12 cellular contexts compared by ENCODE assay signal in genomic region chr7:30913821-30914515, GRCh38. TPM values are rescaled to one million over a fixed set of nuclear protein-coding genes. Genes with fewer than 3 reads are reported as not detected.
DNase-seq lines count a peak whose midpoint lies in the region; ATAC-seq, FAIRE-seq and TF ChIP-seq lines count a peak whose summit lies in the region.
"Had no signal": no experiment of that assay in that cellular context is flagged by ENCODE, and none has a peak within 500 bp of the region (broad histone marks: within the 10 kb centered on the region; RNA-seq: fewer than 3 reads in every experiment).

No MANE protein-coding gene starts in this region.

- WGBS in K562 (ENCODE audit: insufficient coverage, low coverage, missing lambda C conversion rate): 39% methylated on average over 11 of the region's 16 CpGs

- no peak for TF ChIP-seq POLR2A in K562 (conservative IDR thresholded peaks at IDR 0.05)

- peak overlapping the region; percentile 59 to 93 (median 85) for H3K4me2 ChIP-seq in BLaER1 treated with 17β-estradiol and CSF1 and Interleukin-3, amounts not matched to agents 10 nM and 100 nM
- peak overlapping the region; percentile 70 for H3K4me2 ChIP-seq in K562 (ENCODE audit: insufficient read depth, low read length)
- H3K4me2 ChIP-seq in keratinocyte (ENCODE audit: control insufficient read depth, extremely low read depth, insufficient read depth, low read depth, low read length): peak overlapping the region; percentile 10

- peaks cover 52 to 75% (median 71%) of the 10 kb centered on the region in 10 experiments for H3K4me1 ChIP-seq in BLaER1 treated with 17β-estradiol and CSF1 and Interleukin-3, amounts not matched to agents 10 nM and 100 nM
- H3K4me1 ChIP-seq in K562 (replicated peaks in 1 of 2; ENCODE audit: control insufficient read depth in 2 of 2, insufficient read depth in 2 of 2, low read length in 2 of 2): peaks cover 66 to 87% of the 10 kb centered on the region in 2 experiments
- peaks cover 10% of the 10 kb centered on the region for H3K4me1 ChIP-seq in keratinocyte (ENCODE audit: control insufficient read depth, extremely low read depth, insufficient read depth, low read length)
- H3K4me1 ChIP-seq in skeletal muscle tissue (ENCODE audit: control insufficient read depth in 3 of 3, insufficient read depth in 3 of 3, low read length in 3 of 3): peaks cover 43 to 50% (median 47%) of the 10 kb centered on the region in 3 donors

- POLR2A ChIA-PET in K562 (lab: Yijun Ruan, JAX): interaction anchor here (0.6 to 1.4 kb wide), 2 partner anchors 15 to 44 kb away, joined by 3 read pairs; no protein-coding TSS in a partner anchor

- ATAC-seq in K562 (peak; percentile 71), GM21390 (IDR thresholded peaks at IDR 0.05; ENCODE audit: unreplicated experiment) (no peak)

- no peak for TF ChIP-seq EP300 in K562 (IDR thresholded peaks at IDR 0.05; ENCODE audit: low read length)

- H2AFZ ChIP-seq in K562 (ENCODE audit: low read depth, low read length): 0 out of 2 replicates have a peak overlapping the region, but pooled peaks have one; percentile 42
- no peak overlapping the region for H2AFZ ChIP-seq in keratinocyte (ENCODE audit: control insufficient read depth, low read length)

- H3K4me3 ChIP-seq in BLaER1 treated with 17β-estradiol and CSF1 and Interleukin-3, amounts not matched to agents 10 nM and 100 nM: no peak overlapping the region
- no peak overlapping the region for H3K4me3 ChIP-seq in K562
- H3K4me3 ChIP-seq in keratinocyte (ENCODE audit: control insufficient read depth in 2 of 3, extremely low read depth in 1 of 3, insufficient read depth in 2 of 3, low read depth in 1 of 3, low read length in 3 of 3): no peak overlapping the region
- H3K4me3 ChIP-seq in skeletal muscle tissue (ENCODE audit: low read length in 3 of 3): peak overlapping the region; percentile 62 to 72 (median 72)
- H3K4me3 ChIP-seq: SJSA1 had no signal

- H3K36me3 ChIP-seq in BLaER1 treated with 17β-estradiol and CSF1 and Interleukin-3, amounts not matched to agents 10 nM and 100 nM: no peaks in the 10 kb centered on the region
- H3K36me3 ChIP-seq in K562 (ENCODE audit: control insufficient read depth, insufficient read depth, low read length) (no peaks in the 10 kb centered on the region), keratinocyte (ENCODE audit: control insufficient read depth in 2 of 2, extremely low read depth in 1 of 2, insufficient read depth in 2 of 2, low read length in 2 of 2) (no peaks in the 10 kb centered on the region), skeletal muscle tissue (ENCODE audit: control insufficient read depth in 3 of 3, insufficient read depth in 3 of 3, low read length in 3 of 3) (no peaks in the 10 kb centered on the region)
- H3K36me3 ChIP-seq: SJSA1 had no signal

- no TSS peak for BruUV-seq in K562 (replicated peaks; lab: Mats Ljungman, UMichigan)

- no peaks in the 10 kb centered on the region for H3K9me3 ChIP-seq in BLaER1 treated with 17β-estradiol and CSF1 and Interleukin-3, amounts not matched to agents 10 nM and 100 nM (replicated peaks in 1 of 11)
- H3K9me3 ChIP-seq in K562 (replicated peaks; ENCODE audit: control insufficient read depth, insufficient read depth, low read depth, low read length) (no peaks in the 10 kb centered on the region), keratinocyte (ENCODE audit: control insufficient read depth, low read depth, low read length) (no peaks in the 10 kb centered on the region), skeletal muscle tissue (ENCODE audit: control insufficient read depth in 3 of 3, low read length in 3 of 3) (no peaks in the 10 kb centered on the region)
- H3K9me3 ChIP-seq: SJSA1 had no signal

- H3K9me1 ChIP-seq in K562 (ENCODE audit: control insufficient read depth, insufficient read depth, low read length) (no peaks in the 10 kb centered on the region), keratinocyte (ENCODE audit: control insufficient read depth, extremely low read depth, insufficient read depth, low read length) (no peaks in the 10 kb centered on the region)

- CTCF ChIA-PET in K562 (lab: Yijun Ruan, JAX; ENCODE audit: low intra/inter-chr PET ratio): no interaction called here

- no peak for TF ChIP-seq RAD21 in K562 (CRISPR knock-in tag; conservative IDR thresholded peaks at IDR 0.05 in 1 of 2, IDR thresholded peaks at IDR 0.05 in 1 of 2)

- FAIRE-seq in K562 (lab: Jason Lieb, UNC) (peak; percentile 92), keratinocyte (lab: Jason Lieb, UNC) (no peak)

- in situ Hi-C loops in K562 (cut with MboI): no loop called here

- peak overlapping the region in 4 of 11 experiments; percentile 10 to 63 (median 24); a peak in 6 of 22 replicates for H3K27ac ChIP-seq in BLaER1 treated with 17β-estradiol and CSF1 and Interleukin-3, amounts not matched to agents 10 nM and 100 nM
- H3K27ac ChIP-seq in K562 (ENCODE audit: extremely low read depth, low read depth, low read length) (peak overlapping the region; percentile 82), keratinocyte (ENCODE audit: control insufficient read depth, insufficient read depth, low read length) (no peak overlapping the region), skeletal muscle tissue (ENCODE audit: low read depth, low read length) (peak overlapping the region; percentile 51)

- H3K79me2 ChIP-seq in K562 (ENCODE audit: control insufficient read depth, insufficient read depth, low read length) (no peaks in the 10 kb centered on the region; the same call in 2 of the 3 replicates), keratinocyte (ENCODE audit: control insufficient read depth, insufficient read depth, low read length) (no peaks in the 10 kb centered on the region)

- peak; percentile 53 to 79 (median 64) for DNase-seq in K562 (ENCODE audit: extremely low read depth in 1 of 4, low spot score in 3 of 4)
- no peak for DNase-seq in keratinocyte (ENCODE audit: low read depth, low spot score)
- no peak for DNase-seq in ecto neural progenitor cell (ENCODE audit: low spot score)
- DNase-seq in NCI-H82 (lab: John Stamatoyannopoulos, UW): no peak
- no peak for DNase-seq in HK-2 (ENCODE audit: unreplicated experiment)
- DNase-seq: activated naive CD4-positive, alpha-beta T cell treated with anti-CD3 and anti-CD28 coated beads, Interleukin-2, amount 50 U/mL, for 16 hours; H9; NCI-H2081 had no signal

- intact Hi-C loops in K562 (cut with micrococcal nuclease): loop anchor here (2.0 kb wide), 1 partner anchor 17 kb away; no protein-coding TSS in a partner anchor

- H3K27me3 ChIP-seq in BLaER1 treated with 17β-estradiol and CSF1 and Interleukin-3, amounts not matched to agents 10 nM and 100 nM: 0 out of 22 replicates have a peak, but pooled peaks cover 0 to 5% (median 0%) of the 10 kb centered on the region in 11 experiments
- H3K27me3 ChIP-seq in K562 (ENCODE audit: control insufficient read depth in 2 of 2, insufficient read depth in 2 of 2, low read length in 2 of 2) (no peaks in the 10 kb centered on the region), keratinocyte (ENCODE audit: control insufficient read depth, extremely low read depth, insufficient read depth, low read length) (no peaks in the 10 kb centered on the region), skeletal muscle tissue (ENCODE audit: control insufficient read depth in 3 of 3, insufficient read depth in 3 of 3, low read length in 3 of 3) (no peaks in the 10 kb centered on the region)
- H3K27me3 ChIP-seq: SJSA1 had no signal

- peak overlapping the region in 1 of 11 experiments; percentile 16; a peak in 1 of 22 replicates for H3K9ac ChIP-seq in BLaER1 treated with 17β-estradiol and CSF1 and Interleukin-3, amounts not matched to agents 10 nM and 100 nM
- peak overlapping the region; percentile 56 to 87; a peak in 3 of 4 replicates for H3K9ac ChIP-seq in K562 (ENCODE audit: insufficient read depth in 1 of 2, low read depth in 2 of 2, low read length in 2 of 2)
- no peak overlapping the region for H3K9ac ChIP-seq in keratinocyte (ENCODE audit: control insufficient read depth, extremely low read depth, insufficient read depth, low read length)
- H3K9ac ChIP-seq in skeletal muscle tissue (ENCODE audit: low read depth in 1 of 3, low read length in 3 of 3): peak overlapping the region in 2 of 3 donors; percentile 71 to 76

- TF ChIP-seq CTCF in K562 (IDR thresholded peaks at IDR 0.05 in 2 of 3, conservative IDR thresholded peaks at IDR 0.05 in 1 of 3; ENCODE audit: insufficient read depth in 2 of 3, low read depth in 1 of 3, low read length in 3 of 3) (peak; percentile 30 to 45 (median 35); a peak in 4 of 6 replicates), keratinocyte (optimal IDR thresholded peaks at IDR 0.05 in 1 of 3, IDR thresholded peaks at IDR 0.05 in 1 of 3, conservative IDR thresholded peaks at IDR 0.05 in 1 of 3; ENCODE audit: extremely low read depth in 1 of 3, insufficient read depth in 2 of 3, low read length in 3 of 3) (no peak)

- H4K20me1 ChIP-seq in BLaER1 treated with 17β-estradiol and CSF1 and Interleukin-3, amounts not matched to agents 10 nM and 100 nM: peaks cover 0 to 23% (median 0%) of the 10 kb centered on the region in 11 experiments; a peak in 3 of 22 replicates
- H4K20me1 ChIP-seq in K562 (replicated peaks; ENCODE audit: control insufficient read depth, insufficient read depth, low read length): no peaks in the 10 kb centered on the region
- H4K20me1 ChIP-seq in keratinocyte (ENCODE audit: control insufficient read depth, extremely low read depth, insufficient read depth, low read length): no peaks in the 10 kb centered on the region

- dilution Hi-C loops in keratinocyte (cut with MboI; ENCODE audit: extremely low pct_ligation_motif_present, low sequenced_read_pairs): no loop called here

RNA-seq across cellular contexts. Expression of gene AQP1, which starts 2.3 kb away (rescaled TPM):
- 3.5 and 8.8 TPM in 2 replicates for total RNA-seq in K562 (2011; cell fraction: chromatin; rRNA removed; ENCODE audit: low replicate concordance)
- 9.5 and 9.6 TPM in 2 replicates for total RNA-seq in K562 (2011; cell fraction: nucleolus; rRNA removed)
- 8.4 and 15.0 TPM in 2 replicates for total RNA-seq in K562 (2011; cell fraction: nucleoplasm; rRNA removed)
- total RNA-seq in K562 (2014; rRNA removed) (3.1 and 9.0 TPM in 2 replicates), K562 (2014; rRNA removed; fragmentation: Illumina TruSeq; extraction: Trizol) (2.8 and 4.1 TPM in 2 replicates), K562 (2015; rRNA removed; fragmentation: Illumina TruSeq; extraction: Trizol) (3.6 and 4.2 TPM in 2 replicates), K562 (2021) (6.7 and 6.9 TPM in 2 replicates), skeletal muscle tissue (67.8 TPM)
- polyA plus RNA-seq in K562 (2011; rRNA removed) (8.7 and 12.6 TPM in 2 replicates), K562 (2014; fragmentation: Illumina TruSeq; extraction: Trizol) (7.8 and 8.6 TPM in 2 replicates), K562 (2014; fragmentation: Nextera tagmentation; extraction: Ambion mirVana) (under 1 TPM; 0.18 to 0.45 TPM), K562 (2014; rRNA removed) (5.4 and 6.7 TPM in 2 replicates), keratinocyte (0.03 to 0.17 TPM (median 0.07 TPM) in 3 replicates)
- polyA plus RNA-seq in K562 (2011; cell fraction: cytosol; rRNA removed): 8.5 and 20.6 TPM in 2 replicates
- polyA plus RNA-seq in K562 (2011; cell fraction: nucleus; rRNA removed): 12.3 and 20.4 TPM in 2 replicates
- 3.2 and 4.3 TPM in 2 replicates for polyA plus RNA-seq in K562 (2012)
- polyA minus RNA-seq in K562 (2011; rRNA and poly(A)+ RNA removed): 6.1 and 10.7 TPM in 2 replicates
- polyA minus RNA-seq in K562 (2011; cell fraction: cytosol; rRNA and poly(A)+ RNA removed): 3.5 and 6.3 TPM in 2 replicates
- 2.7 and 2.8 TPM in 2 replicates for polyA minus RNA-seq in K562 (2011; cell fraction: nucleus; rRNA and poly(A)+ RNA removed)
- not detected for polyA plus RNA-seq in keratinocyte (2011; ENCODE audit: low read depth)
- not detected in 2 replicates for polyA plus RNA-seq in keratinocyte (2011; cell fraction: cytosol; rRNA removed)
- polyA plus RNA-seq in keratinocyte (2011; cell fraction: nucleus; rRNA removed): 0.34 and 0.63 TPM in 2 replicates
- polyA plus RNA-seq in keratinocyte (2012; ENCODE audit: low replicate concordance): 0.07 and 0.23 TPM in 2 replicates
- polyA minus RNA-seq in keratinocyte: 0.10 to 0.23 TPM in 2 of 3 replicates, not detected in the other
- polyA minus RNA-seq in keratinocyte (2011; cell fraction: cytosol; rRNA and poly(A)+ RNA removed): not detected
- 0.21 and 0.47 TPM in 2 replicates for polyA minus RNA-seq in keratinocyte (2011; cell fraction: nucleus; rRNA and poly(A)+ RNA removed)

RNA-seq across cellular contexts. Expression of gene GHRHR, which starts 49.8 kb away (rescaled TPM):
- not detected in 2 replicates for total RNA-seq in K562 (2011; cell fraction: chromatin; rRNA removed; ENCODE audit: low replicate concordance)
- total RNA-seq in K562 (2011; cell fraction: nucleolus; rRNA removed): not detected in 2 replicates
- not detected in 2 replicates for total RNA-seq in K562 (2011; cell fraction: nucleoplasm; rRNA removed)
- 0.61 TPM in 1 of 2 replicates, not detected in the other for total RNA-seq in K562 (2014; rRNA removed)
- not detected in 2 replicates for total RNA-seq in K562 (2014; rRNA removed; fragmentation: Illumina TruSeq; extraction: Trizol)
- not detected in 2 replicates for total RNA-seq in K562 (2015; rRNA removed; fragmentation: Illumina TruSeq; extraction: Trizol)
- not detected in 2 replicates for total RNA-seq in K562 (2021)
- polyA plus RNA-seq in K562 (2011; rRNA removed): not detected in 2 replicates
- polyA plus RNA-seq in K562 (2011; cell fraction: cytosol; rRNA removed): not detected in 2 replicates
- polyA plus RNA-seq in K562 (2011; cell fraction: nucleus; rRNA removed): 0.25 TPM in 1 of 2 replicates, not detected in the other
- not detected in 2 replicates for polyA plus RNA-seq in K562 (2012)
- polyA plus RNA-seq in K562 (2014; fragmentation: Illumina TruSeq; extraction: Trizol): not detected in 2 replicates
- polyA plus RNA-seq in K562 (2014; fragmentation: Nextera tagmentation; extraction: Ambion mirVana): not detected
- not detected in 2 replicates for polyA plus RNA-seq in K562 (2014; rRNA removed)
- polyA minus RNA-seq in K562 (2011; rRNA and poly(A)+ RNA removed): not detected in 2 replicates
- not detected in 2 replicates for polyA minus RNA-seq in K562 (2011; cell fraction: cytosol; rRNA and poly(A)+ RNA removed)
- not detected in 2 replicates for polyA minus RNA-seq in K562 (2011; cell fraction: nucleus; rRNA and poly(A)+ RNA removed)
- not detected in 3 replicates for polyA plus RNA-seq in keratinocyte
- not detected for polyA plus RNA-seq in keratinocyte (2011; ENCODE audit: low read depth)
- polyA plus RNA-seq in keratinocyte (2011; cell fraction: cytosol; rRNA removed): not detected in 2 replicates
- polyA plus RNA-seq in keratinocyte (2011; cell fraction: nucleus; rRNA removed): not detected in 2 replicates
- not detected in 2 replicates for polyA plus RNA-seq in keratinocyte (2012; ENCODE audit: low replicate concordance)
- polyA minus RNA-seq in keratinocyte: not detected in 3 replicates
- not detected for polyA minus RNA-seq in keratinocyte (2011; cell fraction: cytosol; rRNA and poly(A)+ RNA removed)
- polyA minus RNA-seq in keratinocyte (2011; cell fraction: nucleus; rRNA and poly(A)+ RNA removed): not detected in 2 replicates
- not detected for total RNA-seq in skeletal muscle tissue
- total RNA-seq: SJSA1 had no signal

Comparison
In these comparisons a context has a peak if more than half of its experiments do, and no peak if none do; other contexts are left out.
1. H3K4me2 ChIP-seq: peak in every context shown above with its lines; median percentile 85 in BLaER1 treated with 17β-estradiol and CSF1 and Interleukin-3, amounts not matched to agents 10 nM and 100 nM; 70 in K562; 10 in keratinocyte.
2. H3K4me3 ChIP-seq: peak in skeletal muscle tissue (3 of 3); none in BLaER1 treated with 17β-estradiol and CSF1 and Interleukin-3, amounts not matched to agents 10 nM and 100 nM (0 of 10), K562 (single experiment) and keratinocyte (0 of 3).
3. DNase-seq: peak in K562 (4 of 4); none in keratinocyte (single experiment), ecto neural progenitor cell (single experiment), NCI-H82 (single experiment) and HK-2 (single experiment).
4. CTCF ChIP-seq: peak in K562 (3 of 3); none in keratinocyte (0 of 3).